In genomic region chr13:112978561-112979405, GRCh38 we compare ENCODE assay signal across 17 cellular contexts. TPM values are rescaled to one million over a fixed set of nuclear protein-coding genes. Genes with fewer than 3 reads are reported as not detected.
DNase-seq lines count a peak whose midpoint lies in the region; ATAC-seq and TF ChIP-seq lines count a peak whose summit lies in the region.
"Had no signal": no experiment of that assay in that cellular context is flagged by ENCODE, and none has a peak within 500 bp of the region (broad histone marks: within the 10 kb centered on the region; RNA-seq: fewer than 3 reads in every experiment).

No MANE protein-coding gene starts in this region.

- TF ChIP-seq POLR2A in spleen (IDR thresholded peaks at IDR 0.05): no peak

- DNase-seq in G401 (ENCODE audit: low spot score) (peak; percentile 43), coronary artery (ENCODE audit: low spot score) (no peak), left lung (peak in 1 of 2 donors; percentile 76), spleen (no peak), ecto neural progenitor cell (ENCODE audit: low spot score) (no peak), DMS53 treated with DMSO at 0.1 percent for 48 hours (lab: John Stamatoyannopoulos, UW; ENCODE audit: unreplicated experiment) (no peak), NCI-H1048 (lab: John Stamatoyannopoulos, UW) (no peak), omental fat pad (ENCODE audit: low spot score) (no peak)
- DNase-seq: activated CD4-positive, alpha-beta T cell treated with anti-CD3 and anti-CD28 coated beads for 1 hour; activated effector memory CD4-positive, alpha-beta T cell treated with anti-CD3 and anti-CD28 coated beads, Interleukin-2, amount 50 U/mL, for 16 hours; MG63; NCI-H2081; NCI-H524 treated with DMSO at 0.1 percent for 48 hours; stimulated activated naive B cell treated with anti-CD40 and anti-IgM and Interleukin-4, amounts not matched to agents 10 μg/mL and 1 μg/mL and 100 μg/mL, for 72 hours had no signal

- WGBS in spleen, 5 donors: 41 to 57% (median 46%) methylated on average over 17 to 25 of the region's 25 CpGs

- H3K4me1 ChIP-seq in left lung (no peaks in the 10 kb centered on the region), spleen (peaks cover 0 to 68% (median 35%) of the 10 kb centered on the region in 6 donors)
- H3K4me1 ChIP-seq: HAP-1, pancreas had no signal

- intact Hi-C loops in left lung (cut with DNase I) (no loop called here), spleen (cut with DNase I; ENCODE audit: low total_unique reads) (no loop called here)

- H3K27ac ChIP-seq in coronary artery (peak overlapping the region in 1 of 2 donors; percentile 69), left lung (peak overlapping the region; percentile 44 to 65), spleen (peak overlapping the region in 5 of 8 donors; percentile 21 to 57 (median 40))
- H3K27ac ChIP-seq: pancreas had no signal

- H3K27me3 ChIP-seq in left lung (peaks cover 0 to 16% of the 10 kb centered on the region in 2 donors), spleen (replicated peaks in 1 of 7) (peaks cover 0 to 31% (median 0%) of the 10 kb centered on the region in 7 donors)
- H3K27me3 ChIP-seq: pancreas had no signal

- no peaks in the 10 kb centered on the region for H3K9me3 ChIP-seq in left lung
- no peaks in the 10 kb centered on the region for H3K9me3 ChIP-seq in spleen
- H3K9me3 ChIP-seq: HAP-1, MG63, pancreas had no signal

- ATAC-seq in left lung (peak; percentile 43), omental fat pad (ENCODE audit: low FRiP score) (no peak)
- ATAC-seq: GM12878 had no signal

- in situ Hi-C loops in G401 (cut with HindIII; ENCODE audit: low sequenced_read_pairs): no loop called here

- no peaks in the 10 kb centered on the region for H3K36me3 ChIP-seq in left lung
- H3K36me3 ChIP-seq in spleen: no peaks in the 10 kb centered on the region
- H3K36me3 ChIP-seq: HAP-1, MG63, pancreas had no signal

- no peak for TF ChIP-seq CTCF in coronary artery (IDR thresholded peaks at IDR 0.05)
- TF ChIP-seq CTCF in left lung (IDR thresholded peaks at IDR 0.05): no peak
- no peak for TF ChIP-seq CTCF in spleen (IDR thresholded peaks at IDR 0.05 in 8 of 11, conservative IDR thresholded peaks at IDR 0.05 in 3 of 11)
- no peak for TF ChIP-seq CTCF in omental fat pad (IDR thresholded peaks at IDR 0.05)

- H3K4me3 ChIP-seq in coronary artery: peak overlapping the region; percentile 56
- H3K4me3 ChIP-seq in left lung: peak overlapping the region; percentile 13 to 41
- H3K4me3 ChIP-seq in spleen: peak overlapping the region in 1 of 8 donors; percentile 21
- H3K4me3 ChIP-seq: GM12878, HAP-1, MG63, pancreas had no signal

RNA-seq across cellular contexts. Expression of gene MCF2L, which starts 9.8 kb away (rescaled TPM):
- total RNA-seq in G401 (2014; rRNA removed; shearing (Covaris generic)): 2.8 and 4.7 TPM in 2 replicates
- 10 to 100 TPM; 36.0 to 38.9 TPM for total RNA-seq in left lung
- 10 to 100 TPM in 6 of 7 donors, 1 to 10 TPM in 1; 6.6 to 21.4 (median 16.5) TPM for total RNA-seq in spleen
- polyA plus RNA-seq in spleen: 1 to 10 TPM; 4.3 to 9.0 (median 4.7) TPM
- 100 to 1,000 TPM in 1 of 4 donors, 10 to 100 TPM in 3; 12.8 to 169 (median 41.5) TPM for total RNA-seq in omental fat pad
